ENCODE assay signal across 9 cellular contexts in the genomic region with DNA sequence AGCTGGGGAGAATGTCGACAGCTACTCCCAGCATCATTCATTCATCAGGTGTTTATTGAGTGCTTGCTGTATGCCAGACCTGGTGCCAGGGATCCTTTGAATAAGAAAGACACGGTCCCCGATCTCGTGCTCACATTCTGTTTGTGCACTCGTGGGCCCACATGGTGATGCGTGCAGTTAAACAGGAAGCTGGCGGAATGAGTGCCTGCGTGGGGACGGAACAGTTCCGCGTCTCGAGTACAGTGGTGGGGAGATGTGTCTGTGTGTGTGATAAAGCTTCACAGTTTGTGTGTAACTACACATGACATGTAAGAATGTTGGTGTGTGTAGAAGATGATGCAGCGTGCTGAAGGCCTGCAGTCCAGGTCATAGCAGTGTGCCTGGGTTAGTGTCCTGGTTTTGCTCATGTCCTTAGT. TPM values are rescaled to one million over a fixed set of nuclear protein-coding genes. Genes with fewer than 3 reads are reported as not detected.
DNase-seq lines count a peak whose midpoint lies in the region; ATAC-seq lines count a peak whose summit lies in the region.
"Had no signal": no experiment of that assay in that cellular context is flagged by ENCODE, and none has a peak within 500 bp of the region (broad histone marks: within the 10 kb centered on the region; RNA-seq: fewer than 3 reads in every experiment).

No MANE protein-coding gene starts in this region.

- no peaks in the 10 kb centered on the region for H3K9me3 Mint-ChIP-seq in activated naive CD4-positive, alpha-beta T cell treated with anti-CD3 and anti-CD28 coated beads for 36 hours
- peaks cover 0 to 3% (median 0%) of the 10 kb centered on the region in 9 donors for H3K9me3 Mint-ChIP-seq in naive thymus-derived CD8-positive, alpha-beta T cell

- H3K36me3 ChIP-seq in trophoblast cell (ENCODE audit: control insufficient read depth in 1 of 2, insufficient read depth in 2 of 2, low read length in 2 of 2) = peaks cover 94 to 95% of the 10 kb centered on the region in 2 experiments

- POLR2A ChIA-PET in naive thymus-derived CD8-positive, alpha-beta T cell (lab: Charles Lee) = interaction anchor here (0.7 to 11.6 kb wide), 25 partner anchors 7 to 1635 kb away, joined by 3 to 229 read pairs (median 5); partner anchors contain the start of genes ATP5F1E, RAE1, RBM38 and ZBP1

- no peaks in the 10 kb centered on the region for H3K27me3 ChIP-seq in trophoblast cell (ENCODE audit: insufficient read depth, low read length)

- H3K27ac ChIP-seq in trophoblast cell (ENCODE audit: low read depth, low read length) = no peak overlapping the region
- H3K27ac ChIP-seq: HL-60 had no signal

- peaks cover 12% of the 10 kb centered on the region for H3K79me2 ChIP-seq in trophoblast cell (ENCODE audit: control insufficient read depth, insufficient read depth, low read length, poor library complexity)

- H3K4me2 ChIP-seq in trophoblast cell (ENCODE audit: low read length) = no peak overlapping the region

- H4K8ac ChIP-seq in trophoblast cell (ENCODE audit: low read depth, low read length) = no peak overlapping the region

- intact Hi-C loops in activated naive CD4-positive, alpha-beta T cell treated with anti-CD3 and anti-CD28 coated beads for 36 hours (cut with micrococcal nuclease) = loop anchor here (1.0 to 10.0 kb wide), 7 partner anchors 8 to 1767 kb away; partner anchors contain the start of genes RAE1, STX16 and ZNF831

- ATAC-seq in GM19328 (IDR thresholded peaks at IDR 0.05; ENCODE audit: unreplicated experiment) (peak; percentile 3), HG02798 (IDR thresholded peaks at IDR 0.05; ENCODE audit: poor library complexity, unreplicated experiment) (no peak)
- peak; percentile 28 to 39 for ATAC-seq in naive thymus-derived CD8-positive, alpha-beta T cell

- H3K27me3 Mint-ChIP-seq in activated naive CD4-positive, alpha-beta T cell treated with anti-CD3 and anti-CD28 coated beads for 36 hours (ENCODE audit: low read depth) = no peaks in the 10 kb centered on the region
- no peaks in the 10 kb centered on the region for H3K27me3 Mint-ChIP-seq in naive thymus-derived CD8-positive, alpha-beta T cell

- no peaks in the 10 kb centered on the region for H3K9me3 ChIP-seq in trophoblast cell (ENCODE audit: insufficient read depth, low read depth, low read length)

- peaks cover 46 to 51% of the 10 kb centered on the region in 2 experiments for H3K4me1 ChIP-seq in trophoblast cell (ENCODE audit: control insufficient read depth in 1 of 2, insufficient read depth in 2 of 2, low read length in 2 of 2)

- no peak overlapping the region for H3K23ac ChIP-seq in trophoblast cell (ENCODE audit: low read length)

- H3K4ac ChIP-seq in trophoblast cell (ENCODE audit: low read depth, low read length) = no peak overlapping the region

- no peak overlapping the region for H4K91ac ChIP-seq in trophoblast cell (ENCODE audit: low read depth, low read length)

- H4K12ac ChIP-seq in trophoblast cell (ENCODE audit: low read depth, low read length) = no peak overlapping the region

- H2BK12ac ChIP-seq in trophoblast cell (ENCODE audit: low read length) = no peak overlapping the region

- peak; percentile 38 for DNase-seq in KBM-7
- DNase-seq in activated naive CD4-positive, alpha-beta T cell treated with anti-CD3 and anti-CD28 coated beads for 36 hours = peak; percentile 60
- peak in 9 of 10 donors; percentile 52 to 89 (median 74) for DNase-seq in naive thymus-derived CD8-positive, alpha-beta T cell
- DNase-seq in HPDE6-E6E7 (ENCODE audit: extremely low spot score) = no peak
- DNase-seq in trophoblast cell = no peak
- no peak for DNase-seq in NCI-H82 treated with DMSO at 0.1 percent for 48 hours (lab: John Stamatoyannopoulos, UW; ENCODE audit: unreplicated experiment)

- H3K4me3 Mint-ChIP-seq in activated naive CD4-positive, alpha-beta T cell treated with anti-CD3 and anti-CD28 coated beads for 36 hours = peak overlapping the region; percentile 80
- H3K4me3 Mint-ChIP-seq in naive thymus-derived CD8-positive, alpha-beta T cell = peak overlapping the region; percentile 79 to 96 (median 89)

- no peak overlapping the region for H2BK5ac ChIP-seq in trophoblast cell (ENCODE audit: low read depth, low read length, poor library complexity)

- no peak overlapping the region for H3K14ac ChIP-seq in trophoblast cell (ENCODE audit: low read length)

- CTCF ChIA-PET in activated naive CD4-positive, alpha-beta T cell treated with anti-CD3 and anti-CD28 coated beads for 36 hours (lab: Charles Lee) = interaction anchor here (0.6 to 2.7 kb wide), 11 partner anchors 8 to 199 kb away, joined by 3 to 11 read pairs (median 4); no protein-coding TSS in a partner anchor

- no CpG with 5 or more reads among the region's 13 CpGs for WGBS in trophoblast cell (ENCODE audit: extremely low coverage, insufficient coverage, insufficient read length)

- peaks cover 6% of the 10 kb centered on the region for H3K79me1 ChIP-seq in trophoblast cell (ENCODE audit: low read length)

- no peak overlapping the region for H3K4me3 ChIP-seq in trophoblast cell (ENCODE audit: low read depth, low read length)

- no peak overlapping the region for H2AK5ac ChIP-seq in trophoblast cell (ENCODE audit: low read length)

- in situ Hi-C loops in KBM-7 (cut with MboI; ENCODE audit: low pct_unique_long_range_greater_than_20kb, low sequenced_read_pairs) = no loop called here

- H3K18ac ChIP-seq in trophoblast cell (ENCODE audit: low read length) = no peak overlapping the region

- no peak overlapping the region for H2AFZ ChIP-seq in trophoblast cell (ENCODE audit: insufficient read depth, low read length, poor library complexity)

- peaks cover 94% of the 10 kb centered on the region for H3K4me1 Mint-ChIP-seq in activated naive CD4-positive, alpha-beta T cell treated with anti-CD3 and anti-CD28 coated beads for 36 hours (ENCODE audit: low read depth)
- H3K4me1 Mint-ChIP-seq in naive thymus-derived CD8-positive, alpha-beta T cell = peaks cover 47 to 98% (median 97%) of the 10 kb centered on the region in 4 donors

- H3K9ac ChIP-seq in trophoblast cell (ENCODE audit: low read length) = no peak overlapping the region

- peak overlapping the region; percentile 99 for H3K27ac Mint-ChIP-seq in activated naive CD4-positive, alpha-beta T cell treated with anti-CD3 and anti-CD28 coated beads for 36 hours
- H3K27ac Mint-ChIP-seq in naive thymus-derived CD8-positive, alpha-beta T cell = peak overlapping the region; percentile 95 to 100 (median 98)

- H3K36me3 Mint-ChIP-seq in activated naive CD4-positive, alpha-beta T cell treated with anti-CD3 and anti-CD28 coated beads for 36 hours (ENCODE audit: low read depth) = peaks cover 70% of the 10 kb centered on the region
- peaks cover 0 to 78% (median 45%) of the 10 kb centered on the region in 3 donors for H3K36me3 Mint-ChIP-seq in naive thymus-derived CD8-positive, alpha-beta T cell

- no peak overlapping the region for H2BK120ac ChIP-seq in trophoblast cell (ENCODE audit: insufficient read depth, low read length, poor library complexity)

RNA-seq across cellular contexts. Expression of gene RBM38, which starts 6.5 kb away (rescaled TPM):
- 10 to 100 TPM; 60.3 to 63.1 TPM for total RNA-seq in activated naive CD4-positive, alpha-beta T cell treated with anti-CD3 and anti-CD28 coated beads for 36 hours
- 100 to 1,000 TPM; 117 to 121 TPM for total RNA-seq in naive thymus-derived CD8-positive, alpha-beta T cell
- polyA plus RNA-seq in naive thymus-derived CD8-positive, alpha-beta T cell = 100 to 1,000 TPM in 1 of 3 donors, 10 to 100 TPM in 2; 48.9 to 153 (median 69.0) TPM
- 161 TPM in 2 replicates for polyA plus RNA-seq in trophoblast cell (2013)

RNA-seq across cellular contexts. Expression of gene RAE1, which starts 46.6 kb away (rescaled TPM):
- total RNA-seq in activated naive CD4-positive, alpha-beta T cell treated with anti-CD3 and anti-CD28 coated beads for 36 hours = 10 to 100 TPM; 45.6 to 46.5 TPM
- 10 to 100 TPM; 30.9 to 34.0 TPM for total RNA-seq in naive thymus-derived CD8-positive, alpha-beta T cell
- polyA plus RNA-seq in naive thymus-derived CD8-positive, alpha-beta T cell = 10 to 100 TPM; 35.5 to 54.4 (median 37.0) TPM
- 18.8 and 19.7 TPM in 2 replicates for polyA plus RNA-seq in trophoblast cell (2013)

Comparison
In these comparisons a context has a peak if more than half of its experiments do, and no peak if none do; other contexts are left out.
1. DNase-seq: peak in KBM-7 (single experiment), activated naive CD4-positive, alpha-beta T cell treated with anti-CD3 and anti-CD28 coated beads for 36 hours (single experiment) and naive thymus-derived CD8-positive, alpha-beta T cell (9 of 10); none in HPDE6-E6E7 (single experiment), trophoblast cell (0 of 2) and NCI-H82 treated with DMSO at 0.1 percent for 48 hours (single experiment).